In the genomic region with DNA sequence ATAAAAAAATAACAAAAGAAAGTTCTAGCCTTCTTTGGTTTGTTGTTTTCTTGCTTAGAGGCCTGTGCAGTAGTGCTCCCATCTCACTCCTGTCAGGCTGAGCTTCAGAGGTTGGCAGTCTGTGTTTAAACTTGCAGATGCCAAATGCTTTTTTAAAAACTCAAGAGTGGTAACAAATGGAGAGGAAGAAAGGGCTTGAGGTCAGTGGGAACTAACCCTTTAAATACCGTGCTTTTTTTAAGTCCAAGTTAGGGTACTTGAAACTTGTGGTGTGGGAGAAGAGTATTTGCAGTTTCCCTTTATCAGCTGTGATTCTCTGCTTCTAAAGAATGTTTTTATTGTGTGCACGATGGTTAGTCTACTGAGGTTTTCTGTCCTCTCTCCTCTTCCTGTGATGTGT, we compare ENCODE assay signal across 10 cellular contexts. TPM values are rescaled to one million over a fixed set of nuclear protein-coding genes. Genes with fewer than 3 reads are reported as not detected.
A peak's percentile ranks its signal among the peaks of the same experiment; 100 is the strongest.
DNase-seq lines count a peak whose midpoint lies in the region; ATAC-seq, FAIRE-seq and TF ChIP-seq lines count a peak whose summit lies in the region.
"Had no signal": no experiment of that assay in that cellular context is flagged by ENCODE, and none has a peak within 500 bp of the region (broad histone marks: within the 10 kb centered on the region; RNA-seq: fewer than 3 reads in every experiment).

No MANE protein-coding gene starts in this region.

- 47 to 58% methylated on average over 2 of the region's 2 CpGs for WGBS in sigmoid colon, 2 donors
- 17 to 21% methylated on average over 2 of the region's 2 CpGs for WGBS in tibial nerve, 2 donors

- no peak overlapping the region for H3K4me3 ChIP-seq in sigmoid colon
- no peak overlapping the region for H3K4me3 ChIP-seq in tibial nerve
- H3K4me3 ChIP-seq: SJCRH30 had no signal

- intact Hi-C loops in sigmoid colon (cut with DNase I): no loop called here
- intact Hi-C loops in activated T-helper 2 cell treated with anti-CD3 and anti-CD28 coated beads, Interferon-gamma antibody, Interleukin-2, Interleukin-4, amounts not matched to agents 10 μg/mL and 5 μg/mL and 100 μg/mL, durations not matched to agents 14 hours and 24 hours and 36 hours (cut with micrococcal nuclease): no loop called here

- ATAC-seq in GM19023 (IDR thresholded peaks at IDR 0.05; ENCODE audit: unreplicated experiment) (peak; percentile 44), HG02678 (IDR thresholded peaks at IDR 0.05; ENCODE audit: unreplicated experiment) (peak; percentile 64)

- H3K27ac ChIP-seq in sigmoid colon (peak overlapping the region; percentile 47 to 55 (median 50)), tibial nerve (no peak overlapping the region)
- H3K27ac ChIP-seq: SJCRH30 had no signal

- no peaks in the 10 kb centered on the region for H3K27me3 Mint-ChIP-seq in chondrocyte (ENCODE audit: low read depth)
- no peaks in the 10 kb centered on the region for H3K27me3 Mint-ChIP-seq in activated T-helper 2 cell treated with anti-CD3 and anti-CD28 coated beads, Interferon-gamma antibody, Interleukin-2, Interleukin-4, amounts not matched to agents 10 μg/mL and 5 μg/mL and 100 μg/mL, durations not matched to agents 14 hours and 24 hours and 36 hours (ENCODE audit: low read depth)

- TF ChIP-seq CTCF in chondrocyte (IDR thresholded peaks at IDR 0.05): no peak
- no peak for TF ChIP-seq CTCF in sigmoid colon (IDR thresholded peaks at IDR 0.05)
- no peak for TF ChIP-seq CTCF in tibial nerve (IDR thresholded peaks at IDR 0.05)

- TF ChIP-seq POLR2A in sigmoid colon (IDR thresholded peaks at IDR 0.05) (no peak), tibial nerve (IDR thresholded peaks at IDR 0.05) (no peak), H54 (IDR thresholded peaks at IDR 0.05; ENCODE audit: low read depth, low read length) (no peak)

- no peak for TF ChIP-seq EP300 in sigmoid colon (IDR thresholded peaks at IDR 0.05)
- TF ChIP-seq EP300 in tibial nerve (IDR thresholded peaks at IDR 0.05): no peak

- no peaks in the 10 kb centered on the region for H3K9me3 ChIP-seq in sigmoid colon
- no peaks in the 10 kb centered on the region for H3K9me3 ChIP-seq in tibial nerve
- H3K9me3 ChIP-seq: SJCRH30 had no signal

- no peaks in the 10 kb centered on the region for H3K9me3 Mint-ChIP-seq in chondrocyte (ENCODE audit: low read depth)
- no peaks in the 10 kb centered on the region for H3K9me3 Mint-ChIP-seq in activated T-helper 2 cell treated with anti-CD3 and anti-CD28 coated beads, Interferon-gamma antibody, Interleukin-2, Interleukin-4, amounts not matched to agents 10 μg/mL and 5 μg/mL and 100 μg/mL, durations not matched to agents 14 hours and 24 hours and 36 hours

- no peak overlapping the region for H3K4me3 Mint-ChIP-seq in chondrocyte (ENCODE audit: unreplicated experiment)
- no peak overlapping the region for H3K4me3 Mint-ChIP-seq in activated T-helper 2 cell treated with anti-CD3 and anti-CD28 coated beads, Interferon-gamma antibody, Interleukin-2, Interleukin-4, amounts not matched to agents 10 μg/mL and 5 μg/mL and 100 μg/mL, durations not matched to agents 14 hours and 24 hours and 36 hours (ENCODE audit: low read depth)

- H3K36me3 ChIP-seq in sigmoid colon (peaks cover 0 to 60% (median 9%) of the 10 kb centered on the region in 4 donors), tibial nerve (peaks cover 0 to 46% (median 0%) of the 10 kb centered on the region in 3 donors)

- peaks cover 44% of the 10 kb centered on the region for H3K4me1 Mint-ChIP-seq in chondrocyte (ENCODE audit: low read depth)
- H3K4me1 Mint-ChIP-seq in activated T-helper 2 cell treated with anti-CD3 and anti-CD28 coated beads, Interferon-gamma antibody, Interleukin-2, Interleukin-4, amounts not matched to agents 10 μg/mL and 5 μg/mL and 100 μg/mL, durations not matched to agents 14 hours and 24 hours and 36 hours (ENCODE audit: low read depth): peaks cover 14% of the 10 kb centered on the region

- peak overlapping the region; percentile 82 for H3K27ac Mint-ChIP-seq in chondrocyte (ENCODE audit: unreplicated experiment)
- no peak overlapping the region for H3K27ac Mint-ChIP-seq in activated T-helper 2 cell treated with anti-CD3 and anti-CD28 coated beads, Interferon-gamma antibody, Interleukin-2, Interleukin-4, amounts not matched to agents 10 μg/mL and 5 μg/mL and 100 μg/mL, durations not matched to agents 14 hours and 24 hours and 36 hours

- no peak for FAIRE-seq in H54 (lab: Jason Lieb, UNC)

- H3K4me1 ChIP-seq in sigmoid colon (peaks cover 0 to 26% (median 13%) of the 10 kb centered on the region in 4 donors), tibial nerve (peaks cover 0 to 27% (median 13%) of the 10 kb centered on the region in 4 donors)
- H3K4me1 ChIP-seq: SJCRH30 had no signal

- no peaks in the 10 kb centered on the region for H3K27me3 ChIP-seq in sigmoid colon
- H3K27me3 ChIP-seq in tibial nerve: no peaks in the 10 kb centered on the region
- H3K27me3 ChIP-seq: SJCRH30 had no signal

- DNase-seq in chondrocyte (ENCODE audit: low spot score): no peak
- no peak for DNase-seq in sigmoid colon
- no peak for DNase-seq in NCI-H146 (lab: John Stamatoyannopoulos, UW)
- DNase-seq in tibial nerve (ENCODE audit: low spot score in 2 of 2): no peak
- DNase-seq in activated T-helper 2 cell treated with anti-CD3 and anti-CD28 coated beads, Interferon-gamma antibody, Interleukin-2, Interleukin-4, amounts not matched to agents 10 μg/mL and 5 μg/mL and 100 μg/mL, durations not matched to agents 14 hours and 24 hours and 36 hours (ENCODE audit: low spot score): no peak
- DNase-seq in H54 (ENCODE audit: insufficient read length, low spot score): no peak
- DNase-seq: activated CD4-positive, alpha-beta T cell treated with anti-CD3 and anti-CD28 coated beads for 48 hours; SJCRH30 had no signal

- peaks cover 19% of the 10 kb centered on the region for H3K36me3 Mint-ChIP-seq in chondrocyte (ENCODE audit: low read depth)
- H3K36me3 Mint-ChIP-seq in activated T-helper 2 cell treated with anti-CD3 and anti-CD28 coated beads, Interferon-gamma antibody, Interleukin-2, Interleukin-4, amounts not matched to agents 10 μg/mL and 5 μg/mL and 100 μg/mL, durations not matched to agents 14 hours and 24 hours and 36 hours (ENCODE audit: low read depth): peaks cover 56% of the 10 kb centered on the region

RNA-seq across cellular contexts. Expression of a gene that starts 29.4 kb away (rescaled TPM):
- total RNA-seq in chondrocyte (21.6 to 24.7 TPM (median 23.6 TPM) in 3 replicates), sigmoid colon (10 to 100 TPM; 38.0 to 49.0 (median 41.0) TPM), tibial nerve (10 to 100 TPM; 22.2 to 33.5 (median 24.2) TPM)
- 1 to 10 TPM; 6.7 to 9.6 (median 7.6) TPM for polyA plus RNA-seq in sigmoid colon
- total RNA-seq in activated T-helper 2 cell treated with anti-CD3 and anti-CD28 coated beads, Interferon-gamma antibody, Interleukin-2, Interleukin-4, amounts not matched to agents 10 μg/mL and 5 μg/mL and 100 μg/mL, durations not matched to agents 14 hours and 24 hours and 36 hours: 12.1 and 13.4 TPM in 2 replicates

Comparison
In these comparisons a context has a peak if more than half of its experiments do, and no peak if none do; other contexts are left out.
1. H3K27ac ChIP-seq: peak in sigmoid colon (4 of 4); none in tibial nerve (0 of 4).